ENCODE assay signal across 8 cellular contexts in the genomic region with DNA sequence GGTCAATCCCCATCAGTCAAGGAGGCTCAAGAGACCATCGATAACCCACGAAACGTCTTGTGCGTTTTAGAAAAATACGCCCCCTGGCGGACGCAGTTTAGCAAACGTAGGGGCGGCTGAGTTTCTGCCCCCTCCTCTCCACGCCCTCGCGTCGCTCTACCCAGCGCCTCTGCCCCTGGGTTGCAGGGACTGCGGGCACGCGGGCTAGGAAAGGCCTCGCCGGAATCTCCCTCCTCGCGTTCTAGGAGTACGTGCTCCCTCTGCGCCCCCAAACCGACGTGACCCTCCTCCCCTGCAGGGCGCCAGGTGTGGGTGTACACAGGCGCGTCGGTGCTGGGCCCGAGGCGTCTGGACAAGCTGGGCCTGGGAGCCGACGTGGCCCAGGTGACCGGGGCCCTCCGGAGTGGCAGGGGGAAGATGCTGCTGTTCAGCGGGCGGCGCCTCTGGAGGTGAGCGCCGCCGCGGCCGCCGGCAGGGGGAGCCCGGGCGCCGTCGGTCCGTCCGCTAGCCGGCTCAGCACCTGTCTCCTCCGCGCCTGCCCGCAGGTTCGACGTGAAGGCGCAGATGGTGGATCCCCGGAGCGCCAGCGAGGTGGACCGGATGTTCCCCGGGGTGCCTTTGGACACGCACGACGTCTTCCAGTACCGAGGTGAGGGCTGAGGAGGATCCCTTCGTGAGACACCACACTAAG. TPM values are rescaled to one million over a fixed set of nuclear protein-coding genes. Genes with fewer than 3 reads are reported as not detected.
DNase-seq lines count a peak whose midpoint lies in the region; ATAC-seq and TF ChIP-seq lines count a peak whose summit lies in the region.

No MANE protein-coding gene starts in this region.

- no peak overlapping the region for H3K27ac ChIP-seq in lung (ENCODE audit: low read depth in 1 of 2, low read length in 1 of 2)

- TF ChIP-seq CTCF in GM10248 (IDR thresholded peaks at IDR 0.05; ENCODE audit: control extremely low read depth, extremely low read depth, low read depth, missing control alignments) (peak; percentile 82), chondrocyte (IDR thresholded peaks at IDR 0.05) (peak; percentile 91), lung (IDR thresholded peaks at IDR 0.05; ENCODE audit: control extremely low read depth, extremely low read depth) (peak; percentile 41)

- no peaks in the 10 kb centered on the region for H3K4me1 Mint-ChIP-seq in chondrocyte (ENCODE audit: low read depth)

- peak; percentile 85 for DNase-seq in GM10248 (ENCODE audit: extremely low spot score)
- peak; percentile 77 for DNase-seq in NCI-H345 treated with DMSO at 0.1 percent for 48 hours (lab: John Stamatoyannopoulos, UW; ENCODE audit: unreplicated experiment)
- peak; percentile 76 for DNase-seq in activated CD4-positive, CD25-positive, alpha-beta regulatory T cell treated with anti-CD3 and anti-CD28 coated beads, Interleukin-2, amount 50 U/mL, for 72 hours
- no peak for DNase-seq in chondrocyte (ENCODE audit: low spot score)
- no peak for DNase-seq in lung (ENCODE audit: low spot score)
- DNase-seq in stimulated activated CD8-positive, alpha-beta memory T cell treated with anti-CD3 and anti-CD28 coated beads, Interleukin-4, amount 100 ng/mL, for 48 hours = peak; percentile 85

- peaks cover 59% of the 10 kb centered on the region for H3K27me3 Mint-ChIP-seq in chondrocyte (ENCODE audit: low read depth)

- peaks cover 0 to 17% of the 10 kb centered on the region in 2 donors for H3K4me1 ChIP-seq in lung (ENCODE audit: control insufficient read depth in 2 of 2, insufficient read depth in 2 of 2, low read length in 2 of 2)

- no peak overlapping the region for H3K27ac Mint-ChIP-seq in chondrocyte (ENCODE audit: unreplicated experiment)

- WGBS in lung, 2 donors = 1 to 3% methylated on average over 66 to 67 of the region's 67 CpGs

- peaks cover 0 to 8% of the 10 kb centered on the region in 2 donors for H3K9me3 ChIP-seq in lung (ENCODE audit: control insufficient read depth in 2 of 2, insufficient read depth in 1 of 2, low read length in 1 of 2)

- H3K27me3 ChIP-seq in lung (ENCODE audit: control insufficient read depth, insufficient read depth) = peaks cover 6% of the 10 kb centered on the region

- H3K4me3 Mint-ChIP-seq in chondrocyte (ENCODE audit: unreplicated experiment) = no peak overlapping the region

- no peaks in the 10 kb centered on the region for H3K36me3 ChIP-seq in lung (ENCODE audit: control insufficient read depth in 2 of 2, insufficient read depth in 2 of 2, low read length in 2 of 2)

- no peaks in the 10 kb centered on the region for H3K36me3 Mint-ChIP-seq in chondrocyte (ENCODE audit: low read depth)

- POLR2A ChIA-PET in GM10248 (lab: Yijun Ruan, JAX) = no interaction called here

- ATAC-seq in HG03135 (IDR thresholded peaks at IDR 0.05; ENCODE audit: unreplicated experiment) (peak; percentile 60), lung (ENCODE audit: insufficient read depth, low FRiP score) (peak; percentile 68), GM19328 (IDR thresholded peaks at IDR 0.05; ENCODE audit: unreplicated experiment) (no peak)

- H3K9me3 Mint-ChIP-seq in chondrocyte (ENCODE audit: low read depth) = no peaks in the 10 kb centered on the region

- CTCF ChIA-PET in GM10248 (lab: Yijun Ruan, JAX) = interaction anchor here (0.5 to 11.6 kb wide), 56 partner anchors 9 to 669 kb away, joined by 3 to 140 read pairs (median 4); a partner anchor contains a TSS

- H3K4me3 ChIP-seq in lung = no peak overlapping the region

RNA-seq across cellular contexts. Expression of a gene that starts 5.3 kb away (rescaled TPM):
- total RNA-seq in chondrocyte = 2.1 to 2.2 TPM in 2 of 3 replicates, not detected in the other
- total RNA-seq in lung = 10 to 100 TPM; 31.1 to 35.0 TPM
- 10 to 100 TPM in 1 of 2 donors, 1 to 10 TPM in 1; 3.1 to 47.7 TPM for polyA plus RNA-seq in lung

RNA-seq across cellular contexts. Expression of a gene that starts 15.0 kb away (rescaled TPM):
- total RNA-seq in chondrocyte (0.89 to 2.1 TPM (median 1.9 TPM) in 3 replicates), lung (under 1 TPM in 1 of 2 donors, not detected in 1; 0.52 TPM)
- not detected for polyA plus RNA-seq in lung

RNA-seq across cellular contexts. Expression of a gene that starts 42.0 kb away (rescaled TPM):
- total RNA-seq in chondrocyte (14.2 to 18.3 TPM (median 14.6 TPM) in 3 replicates), lung (10 to 100 TPM; 19.0 to 23.6 TPM)
- polyA plus RNA-seq in lung = 10 to 100 TPM; 12.8 to 13.0 TPM

Comparison
In these comparisons a context has a peak if more than half of its experiments do, and no peak if none do; other contexts are left out.
1. DNase-seq: peak in GM10248 (single experiment), NCI-H345 treated with DMSO at 0.1 percent for 48 hours (single experiment), activated CD4-positive, CD25-positive, alpha-beta regulatory T cell treated with anti-CD3 and anti-CD28 coated beads, Interleukin-2, amount 50 U/mL, for 72 hours (single experiment) and stimulated activated CD8-positive, alpha-beta memory T cell treated with anti-CD3 and anti-CD28 coated beads, Interleukin-4, amount 100 ng/mL, for 48 hours (single experiment); none in chondrocyte (single experiment) and lung (single experiment).
2. CTCF ChIP-seq: peak in every context shown above with its lines; median percentile 91 in chondrocyte; 82 in GM10248; 41 in lung.